Comparison of ENCODE assay signal across 8 cellular contexts in genomic region chr6:49550413-49551125, GRCh38. TPM values are rescaled to one million over a fixed set of nuclear protein-coding genes. Genes with fewer than 3 reads are reported as not detected.
DNase-seq lines count a peak whose midpoint lies in the region; ATAC-seq and TF ChIP-seq lines count a peak whose summit lies in the region.

Gene C6orf141 (plus strand): TSS chr6:49550668. CDS start chr6:49550793, 125 bp downstream.

- H3K27ac ChIP-seq in CD4-positive, CD25-positive, alpha-beta regulatory T cell (ENCODE audit: insufficient read depth, low read length, poor library complexity, severe bottlenecking), result no peak within 1 kb of the TSS
- H3K27ac ChIP-seq in lower lobe of right lung (no peak within 1 kb of the TSS), suprapubic skin (no peak within 1 kb of the TSS)

- peaks cover 0 to 8% (median 0%) of the 10 kb centered on the region in 7 donors for H3K9me3 Mint-ChIP-seq in CD4-positive, CD25-positive, alpha-beta regulatory T cell

- H3K27me3 ChIP-seq in CD4-positive, CD25-positive, alpha-beta regulatory T cell (ENCODE audit: control insufficient read depth, insufficient read depth, low read length), result peaks cover 14% of the 10 kb centered on the region
- H3K27me3 ChIP-seq in lower lobe of right lung (ENCODE audit: low read depth) (peaks cover 15% of the 10 kb centered on the region), suprapubic skin (peaks cover 7% of the 10 kb centered on the region)

- no peaks in the 10 kb centered on the region for H3K9me3 ChIP-seq in CD4-positive, CD25-positive, alpha-beta regulatory T cell (ENCODE audit: control insufficient read depth in 2 of 2, low read length in 2 of 2)
- H3K9me3 ChIP-seq in lower lobe of right lung (no peaks in the 10 kb centered on the region), suprapubic skin (no peaks in the 10 kb centered on the region)

- H3K4me3 Mint-ChIP-seq in CD4-positive, CD25-positive, alpha-beta regulatory T cell, result peak within 1 kb of the TSS in 3 of 4 donors; percentile 71 to 74 (median 71)

- peak in 1 of 2 donors; percentile 34 for ATAC-seq in CD4-positive, CD25-positive, alpha-beta regulatory T cell (ENCODE audit: low read depth in 2 of 2)
- peak; percentile 80 for ATAC-seq in HG03159 (IDR thresholded peaks at IDR 0.05; ENCODE audit: unreplicated experiment)
- ATAC-seq in lower lobe of right lung, result peak; percentile 76 to 80

- TF ChIP-seq CTCF in lower lobe of right lung (IDR thresholded peaks at IDR 0.05) (no peak), suprapubic skin (IDR thresholded peaks at IDR 0.05) (no peak)

- DNase-seq in CD4-positive, CD25-positive, alpha-beta regulatory T cell, result peak in 1 of 3 donors; percentile 29
- DNase-seq in GM19240 (ENCODE audit: insufficient read length, low spot score) (peak; percentile 29), RKO (ENCODE audit: low spot score) (peak; percentile 84), cerebellar cortex (ENCODE audit: low spot score) (peak; percentile 28), lower lobe of right lung (peak; percentile 48), suprapubic skin (ENCODE audit: low spot score in 2 of 2) (peak in 1 of 2 donors; percentile 63), inferior parietal cortex (ENCODE audit: extremely low spot score) (no peak)

- H3K4me1 Mint-ChIP-seq in CD4-positive, CD25-positive, alpha-beta regulatory T cell, result peaks cover 0 to 16% (median 11%) of the 10 kb centered on the region in 4 donors

- 1% methylated on average over 40 of the region's 48 CpGs for WGBS in suprapubic skin

- H3K36me3 ChIP-seq in CD4-positive, CD25-positive, alpha-beta regulatory T cell (ENCODE audit: control insufficient read depth, insufficient read depth, low read length), result no peaks in the 10 kb centered on the region
- no peaks in the 10 kb centered on the region for H3K36me3 ChIP-seq in lower lobe of right lung
- H3K36me3 ChIP-seq in suprapubic skin, result no peaks in the 10 kb centered on the region

- H3K27ac Mint-ChIP-seq in CD4-positive, CD25-positive, alpha-beta regulatory T cell, result peak within 1 kb of the TSS in 1 of 3 donors; percentile 76

- H3K4me1 ChIP-seq in CD4-positive, CD25-positive, alpha-beta regulatory T cell (ENCODE audit: control insufficient read depth, insufficient read depth, low read length, poor library complexity, severe bottlenecking), result peaks cover 12% of the 10 kb centered on the region
- H3K4me1 ChIP-seq in lower lobe of right lung, result peaks cover 20% of the 10 kb centered on the region
- H3K4me1 ChIP-seq in suprapubic skin, result peaks cover 31% of the 10 kb centered on the region

- no peak for TF ChIP-seq EP300 in suprapubic skin (IDR thresholded peaks at IDR 0.05)

- H3K27me3 Mint-ChIP-seq in CD4-positive, CD25-positive, alpha-beta regulatory T cell, result peaks cover 63% of the 10 kb centered on the region

- TF ChIP-seq POLR2A in suprapubic skin (IDR thresholded peaks at IDR 0.05), result no peak

- no peak within 1 kb of the TSS for H3K4me3 ChIP-seq in CD4-positive, CD25-positive, alpha-beta regulatory T cell (ENCODE audit: low read depth, low read length)
- peak within 1 kb of the TSS; percentile 54 for H3K4me3 ChIP-seq in lower lobe of right lung
- peak within 1 kb of the TSS; percentile 60 for H3K4me3 ChIP-seq in suprapubic skin

- intact Hi-C loops in lower lobe of right lung (cut with DNase I), result no loop called here

- no peaks in the 10 kb centered on the region for H3K36me3 Mint-ChIP-seq in CD4-positive, CD25-positive, alpha-beta regulatory T cell

RNA-seq across cellular contexts. Expression of gene C6orf141, which starts in this region (rescaled TPM):
- total RNA-seq in CD4-positive, CD25-positive, alpha-beta regulatory T cell, result not detected
- polyA plus RNA-seq in CD4-positive, CD25-positive, alpha-beta regulatory T cell, result not detected
- 4.1 TPM for total RNA-seq in lower lobe of right lung
- 10 to 100 TPM in 1 of 4 donors, 1 to 10 TPM in 3; 8.2 to 49.7 (median 9.3) TPM for total RNA-seq in suprapubic skin
